ENCODE assay signal across 21 cellular contexts in the genomic region with DNA sequence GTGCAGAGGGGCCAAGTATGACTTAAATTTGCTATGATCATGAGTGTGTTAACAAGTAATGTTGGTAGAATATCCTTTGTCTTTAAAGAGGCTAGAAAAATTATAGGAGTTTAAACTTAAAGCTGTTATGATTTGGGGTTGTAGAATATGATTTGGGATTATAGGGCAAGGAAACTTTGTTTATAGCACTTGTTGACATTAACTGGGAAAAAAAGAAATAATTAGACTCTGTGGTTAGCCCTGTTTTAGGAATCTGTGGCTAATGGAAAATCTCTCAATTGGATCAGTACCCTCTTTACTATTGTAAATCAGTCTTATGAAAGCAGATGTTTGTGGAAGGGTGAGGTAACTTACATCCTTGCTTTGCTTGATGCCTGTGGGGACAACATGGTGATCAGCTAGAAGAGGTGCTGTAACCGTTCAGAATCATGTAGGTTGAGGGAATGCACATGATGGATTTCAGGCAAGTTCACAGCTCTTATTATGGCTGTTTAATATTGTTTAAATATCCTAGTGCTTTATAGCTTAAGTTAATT. TPM values are rescaled to one million over a fixed set of nuclear protein-coding genes. Genes with fewer than 3 reads are reported as not detected.
"Had no signal": no experiment of that assay in that cellular context is flagged by ENCODE, and none has a peak within 500 bp of the region (broad histone marks: within the 10 kb centered on the region; RNA-seq: fewer than 3 reads in every experiment).

No MANE protein-coding gene starts in this region.

- H3K4me1 ChIP-seq: colonic mucosa, lower lobe of right lung, parathyroid adenoma had no signal

- H3K4me3 Mint-ChIP-seq: activated CD8-positive, alpha-beta T cell treated with anti-CD3 and anti-CD28 coated beads, Interleukin-2, amount 10 ng/mL, durations not matched to agents 7 days and 5 days; activated naive CD8-positive, alpha-beta T cell treated with anti-CD3 and anti-CD28 coated beads for 36 hours; brain; naive thymus-derived CD4-positive, alpha-beta T cell; T-helper 1 cell treated with Interleukin-12 subunit alpha and Interleukin-12 subunit beta and Interleukin-4 antibody, amounts not matched to agents 30 μg/mL and 1 μg/mL, for 36 hours had no signal

- H3K79me2 ChIP-seq: parathyroid adenoma had no signal

- H3K9me3 Mint-ChIP-seq: activated naive CD8-positive, alpha-beta T cell treated with anti-CD3 and anti-CD28 coated beads for 36 hours; brain; naive thymus-derived CD4-positive, alpha-beta T cell; T-helper 1 cell treated with Interleukin-12 subunit alpha and Interleukin-12 subunit beta and Interleukin-4 antibody, amounts not matched to agents 30 μg/mL and 1 μg/mL, for 36 hours had no signal

- H3K27ac Mint-ChIP-seq: activated CD8-positive, alpha-beta T cell treated with anti-CD3 and anti-CD28 coated beads, Interleukin-2, amount 10 ng/mL, durations not matched to agents 7 days and 5 days; activated naive CD8-positive, alpha-beta T cell treated with anti-CD3 and anti-CD28 coated beads for 36 hours; brain; T-helper 1 cell treated with Interleukin-12 subunit alpha and Interleukin-12 subunit beta and Interleukin-4 antibody, amounts not matched to agents 30 μg/mL and 1 μg/mL, for 36 hours had no signal

- H3K9ac ChIP-seq: parathyroid adenoma had no signal

- ATAC-seq: activated CD8-positive, alpha-beta T cell treated with anti-CD3 and anti-CD28 coated beads, Interleukin-2, amount 10 ng/mL, durations not matched to agents 7 days and 5 days; gastrocnemius medialis; heart left ventricle; left colon; lower lobe of right lung; naive thymus-derived CD4-positive, alpha-beta T cell had no signal

- H3K27me3 ChIP-seq: colonic mucosa, gastrocnemius medialis, heart left ventricle, neutrophil, transverse colon, vagina had no signal

- H2AFZ ChIP-seq: parathyroid adenoma had no signal

- H3K9me3 ChIP-seq: colonic mucosa, gastrocnemius medialis, heart left ventricle, lower lobe of right lung, neutrophil, transverse colon, vagina had no signal

- H3K27ac ChIP-seq: colonic mucosa, gastrocnemius medialis, heart left ventricle, lower lobe of right lung, neutrophil, parathyroid adenoma, transverse colon, vagina had no signal

- H3K36me3 ChIP-seq: colonic mucosa, vagina had no signal

- H3K4me3 ChIP-seq: colonic mucosa, gastrocnemius medialis, heart left ventricle, lower lobe of right lung, transverse colon, vagina had no signal

- H3K27me3 Mint-ChIP-seq: activated naive CD8-positive, alpha-beta T cell treated with anti-CD3 and anti-CD28 coated beads for 36 hours; brain; naive thymus-derived CD4-positive, alpha-beta T cell had no signal

- DNase-seq: activated CD4-positive, alpha-beta T cell treated with anti-CD3 and anti-CD28 coated beads for 48 hours; activated CD8-positive, alpha-beta memory T cell treated with anti-CD3 and anti-CD28 coated beads, Interleukin-2, amount 50 U/mL, for 4 hours; activated CD8-positive, alpha-beta T cell treated with anti-CD3 and anti-CD28 coated beads, Interleukin-2, amount 10 ng/mL, durations not matched to agents 7 days and 5 days; activated gamma-delta T cell treated with Interleukin-2 at 50 U/mL for 16 hours; activated naive CD8-positive, alpha-beta T cell treated with anti-CD3 and anti-CD28 coated beads for 36 hours; central memory CD4-positive, alpha-beta T cell; colonic mucosa; effector CD8-positive, alpha-beta T cell; gastrocnemius medialis; heart left ventricle; left colon; lower lobe of right lung; midbrain; naive thymus-derived CD4-positive, alpha-beta T cell; stimulated activated naive CD4-positive, alpha-beta T cell treated with Interleukin-2 at 50 U/mL for 16 hours; transverse colon had no signal

RNA-seq across cellular contexts. Expression of a gene that starts 26.8 kb away (rescaled TPM):
- total RNA-seq: activated CD8-positive, alpha-beta T cell treated with anti-CD3 and anti-CD28 coated beads, Interleukin-2, amount 10 ng/mL, durations not matched to agents 7 days and 5 days; activated naive CD8-positive, alpha-beta T cell treated with anti-CD3 and anti-CD28 coated beads for 36 hours had no signal
- polyA plus RNA-seq: naive thymus-derived CD4-positive, alpha-beta T cell had no signal
